Comparison of ENCODE assay signal across 1 cellular context in the genomic region with DNA sequence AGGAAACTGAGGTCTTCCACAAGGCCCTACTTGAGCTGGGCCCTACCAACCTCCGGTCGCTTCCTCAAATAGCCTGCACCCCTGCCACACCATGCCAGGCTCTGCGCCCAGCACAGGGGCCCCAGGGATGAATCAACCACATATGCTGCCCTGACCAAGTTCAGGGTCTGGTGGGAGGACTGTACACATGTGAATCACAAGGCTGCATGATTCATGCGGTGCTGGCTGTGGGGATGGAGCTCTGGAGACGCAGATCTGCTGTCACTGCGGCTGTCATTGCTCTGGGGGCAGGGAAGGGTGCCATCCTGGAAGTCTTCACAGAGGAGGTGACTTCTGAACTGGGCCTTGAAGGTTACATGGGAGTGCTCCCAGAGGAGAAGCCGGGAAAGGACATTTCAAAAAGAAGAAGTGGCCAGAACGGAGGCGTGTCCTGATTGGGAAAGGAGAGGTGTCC.
TF ChIP-seq lines count a peak whose summit lies in the region.

No MANE protein-coding gene starts in this region.

TF ChIP-seq in K562, 482 proteins besides CTCF, POLR2A, EP300 and RAD21 (continued from another document):
- TF ChIP-seq, protein P1, sequence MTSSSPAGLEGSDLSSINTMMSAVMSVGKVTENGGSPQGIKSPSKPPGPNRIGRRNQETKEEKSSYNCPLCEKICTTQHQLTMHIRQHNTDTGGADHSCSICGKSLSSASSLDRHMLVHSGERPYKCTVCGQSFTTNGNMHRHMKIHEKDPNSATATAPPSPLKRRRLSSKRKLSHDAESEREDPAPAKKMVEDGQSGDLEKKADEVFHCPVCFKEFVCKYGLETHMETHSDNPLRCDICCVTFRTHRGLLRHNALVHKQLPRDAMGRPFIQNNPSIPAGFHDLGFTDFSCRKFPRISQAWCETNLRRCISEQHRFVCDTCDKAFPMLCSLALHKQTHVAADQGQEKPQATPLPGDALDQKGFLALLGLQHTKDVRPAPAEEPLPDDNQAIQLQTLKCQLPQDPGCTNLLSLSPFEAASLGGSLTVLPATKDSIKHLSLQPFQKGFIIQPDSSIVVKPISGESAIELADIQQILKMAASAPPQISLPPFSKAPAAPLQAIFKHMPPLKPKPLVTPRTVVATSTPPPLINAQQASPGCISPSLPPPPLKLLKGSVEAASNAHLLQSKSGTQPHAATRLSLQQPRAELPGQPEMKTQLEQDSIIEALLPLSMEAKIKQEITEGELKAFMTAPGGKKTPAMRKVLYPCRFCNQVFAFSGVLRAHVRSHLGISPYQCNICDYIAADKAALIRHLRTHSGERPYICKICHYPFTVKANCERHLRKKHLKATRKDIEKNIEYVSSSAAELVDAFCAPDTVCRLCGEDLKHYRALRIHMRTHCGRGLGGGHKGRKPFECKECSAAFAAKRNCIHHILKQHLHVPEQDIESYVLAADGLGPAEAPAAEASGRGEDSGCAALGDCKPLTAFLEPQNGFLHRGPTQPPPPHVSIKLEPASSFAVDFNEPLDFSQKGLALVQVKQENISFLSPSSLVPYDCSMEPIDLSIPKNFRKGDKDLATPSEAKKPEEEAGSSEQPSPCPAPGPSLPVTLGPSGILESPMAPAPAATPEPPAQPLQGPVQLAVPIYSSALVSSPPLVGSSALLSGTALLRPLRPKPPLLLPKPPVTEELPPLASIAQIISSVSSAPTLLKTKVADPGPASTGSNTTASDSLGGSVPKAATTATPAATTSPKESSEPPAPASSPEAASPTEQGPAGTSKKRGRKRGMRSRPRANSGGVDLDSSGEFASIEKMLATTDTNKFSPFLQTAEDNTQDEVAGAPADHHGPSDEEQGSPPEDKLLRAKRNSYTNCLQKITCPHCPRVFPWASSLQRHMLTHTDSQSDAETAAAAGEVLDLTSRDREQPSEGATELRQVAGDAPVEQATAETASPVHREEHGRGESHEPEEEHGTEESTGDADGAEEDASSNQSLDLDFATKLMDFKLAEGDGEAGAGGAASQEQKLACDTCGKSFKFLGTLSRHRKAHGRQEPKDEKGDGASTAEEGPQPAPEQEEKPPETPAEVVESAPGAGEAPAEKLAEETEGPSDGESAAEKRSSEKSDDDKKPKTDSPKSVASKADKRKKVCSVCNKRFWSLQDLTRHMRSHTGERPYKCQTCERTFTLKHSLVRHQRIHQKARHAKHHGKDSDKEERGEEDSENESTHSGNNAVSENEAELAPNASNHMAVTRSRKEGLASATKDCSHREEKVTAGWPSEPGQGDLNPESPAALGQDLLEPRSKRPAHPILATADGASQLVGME (CRISPR knock-in tag; IDR thresholded peaks at IDR 0.05): no peak
- no peak for TF ChIP-seq LEF1 (IDR thresholded peaks at IDR 0.05)
- no peak for TF ChIP-seq FOS (IDR thresholded peaks at IDR 0.05; ENCODE audit: extremely low read depth, insufficient read length)
- no peak for TF ChIP-seq ARHGAP35 (IDR thresholded peaks at IDR 0.05; ENCODE audit: partially characterized antibody)
- TF ChIP-seq, protein P2, sequence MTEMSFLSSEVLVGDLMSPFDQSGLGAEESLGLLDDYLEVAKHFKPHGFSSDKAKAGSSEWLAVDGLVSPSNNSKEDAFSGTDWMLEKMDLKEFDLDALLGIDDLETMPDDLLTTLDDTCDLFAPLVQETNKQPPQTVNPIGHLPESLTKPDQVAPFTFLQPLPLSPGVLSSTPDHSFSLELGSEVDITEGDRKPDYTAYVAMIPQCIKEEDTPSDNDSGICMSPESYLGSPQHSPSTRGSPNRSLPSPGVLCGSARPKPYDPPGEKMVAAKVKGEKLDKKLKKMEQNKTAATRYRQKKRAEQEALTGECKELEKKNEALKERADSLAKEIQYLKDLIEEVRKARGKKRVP (CRISPR knock-in tag; IDR thresholded peaks at IDR 0.05): no peak
- TF ChIP-seq ZNF778 (CRISPR knock-in tag; IDR thresholded peaks at IDR 0.05): no peak
- TF ChIP-seq ARID2 (IDR thresholded peaks at IDR 0.05): no peak
- TF ChIP-seq, protein P3, sequence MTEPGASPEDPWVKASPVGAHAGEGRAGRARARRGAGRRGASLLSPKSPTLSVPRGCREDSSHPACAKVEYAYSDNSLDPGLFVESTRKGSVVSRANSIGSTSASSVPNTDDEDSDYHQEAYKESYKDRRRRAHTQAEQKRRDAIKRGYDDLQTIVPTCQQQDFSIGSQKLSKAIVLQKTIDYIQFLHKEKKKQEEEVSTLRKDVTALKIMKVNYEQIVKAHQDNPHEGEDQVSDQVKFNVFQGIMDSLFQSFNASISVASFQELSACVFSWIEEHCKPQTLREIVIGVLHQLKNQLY (CRISPR knock-in tag; conservative IDR thresholded peaks at IDR 0.05): no peak
- no peak for TF ChIP-seq NUFIP1 (IDR thresholded peaks at IDR 0.05; ENCODE audit: partially characterized antibody)
- no peak for TF ChIP-seq SMAD4 (CRISPR knock-in tag; conservative IDR thresholded peaks at IDR 0.05)
- no peak for TF ChIP-seq ZFP1 (CRISPR knock-in tag; IDR thresholded peaks at IDR 0.05)
- peak; percentile 61 for TF ChIP-seq SMARCE1 (IDR thresholded peaks at IDR 0.05)
- TF ChIP-seq ZNF282 (CRISPR knock-in tag; IDR thresholded peaks at IDR 0.05): no peak
- no peak for TF ChIP-seq NCOA6 (IDR thresholded peaks at IDR 0.05)
- 0 out of 2 replicates have a peak, but pooled peaks have one; percentile 14 for TF ChIP-seq DPF2 (IDR thresholded peaks at IDR 0.05)
- TF ChIP-seq MAFK (IDR thresholded peaks at IDR 0.05; ENCODE audit: low read length): no peak
- TF ChIP-seq WHSC1 (IDR thresholded peaks at IDR 0.05; ENCODE audit: low read length): no peak
- no peak for TF ChIP-seq ZNF644 (tag; IDR thresholded peaks at IDR 0.05; ENCODE audit: low read depth)
- TF ChIP-seq, protein P4, sequence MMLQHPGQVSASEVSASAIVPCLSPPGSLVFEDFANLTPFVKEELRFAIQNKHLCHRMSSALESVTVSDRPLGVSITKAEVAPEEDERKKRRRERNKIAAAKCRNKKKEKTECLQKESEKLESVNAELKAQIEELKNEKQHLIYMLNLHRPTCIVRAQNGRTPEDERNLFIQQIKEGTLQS (IDR thresholded peaks at IDR 0.05): peak; percentile 49; the same call in 1 of the 2 replicates
- TF ChIP-seq, protein P4 (CRISPR knock-in tag; conservative IDR thresholded peaks at IDR 0.05): no peak
- peak; percentile 17; the same call in 1 of the 2 replicates for TF ChIP-seq BHLHE40 (IDR thresholded peaks at IDR 0.05; ENCODE audit: low read length)
TF ChIP-seq in K562: peak in this region for 26.
